In genomic region chr17:17043668-17044226, GRCh38 we compare ENCODE assay signal across 8 cellular contexts. TPM values are rescaled to one million over a fixed set of nuclear protein-coding genes. Genes with fewer than 3 reads are reported as not detected.
DNase-seq lines count a peak whose midpoint lies in the region; ATAC-seq and TF ChIP-seq lines count a peak whose summit lies in the region.

No MANE protein-coding gene starts in this region.

- peaks cover 2 to 5% (median 2%) of the 10 kb centered on the region in 3 donors for H3K27me3 Mint-ChIP-seq in immature natural killer cell (ENCODE audit: low read depth in 3 of 3)
- H3K27me3 Mint-ChIP-seq in stimulated activated memory B cell treated with anti-CD40 and anti-IgM and Interleukin-4, amounts not matched to agents 10 μg/mL and 1 μg/mL and 100 μg/mL, for 72 hours, result no peaks in the 10 kb centered on the region

- CTCF ChIA-PET in GM10248 (lab: Yijun Ruan, JAX), result interaction anchor here (1.0 to 1.5 kb wide), 2 partner anchors 9 to 52 kb away, joined by 3 to 4 read pairs; no protein-coding TSS in a partner anchor

- peak in 1 of 4 donors; percentile 3 for ATAC-seq in heart left ventricle
- no peak for ATAC-seq in left ventricle myocardium superior
- no peak for ATAC-seq in activated naive CD4-positive, alpha-beta T cell treated with anti-CD3 and anti-CD28 coated beads, Interleukin-2, amount 50 U/mL, for 72 hours
- ATAC-seq in stimulated activated memory B cell treated with anti-CD40 and anti-IgM and Interleukin-4, amounts not matched to agents 10 μg/mL and 1 μg/mL and 100 μg/mL, for 72 hours, result no peak

- peak overlapping the region; percentile 75 to 91 (median 86) for H3K27ac ChIP-seq in heart left ventricle

- peaks cover 59 to 68% of the 10 kb centered on the region in 2 donors for H3K4me1 Mint-ChIP-seq in immature natural killer cell
- peaks cover 64% of the 10 kb centered on the region for H3K4me1 Mint-ChIP-seq in stimulated activated memory B cell treated with anti-CD40 and anti-IgM and Interleukin-4, amounts not matched to agents 10 μg/mL and 1 μg/mL and 100 μg/mL, for 72 hours

- no peaks in the 10 kb centered on the region for H3K27me3 ChIP-seq in heart left ventricle

- TF ChIP-seq POLR2A in heart left ventricle (IDR thresholded peaks at IDR 0.05), result no peak

- DNase-seq in heart left ventricle (no peak), left ventricle myocardium superior (no peak), immature natural killer cell (no peak), KBM-7 (no peak), AG08396 (ENCODE audit: low spot score) (no peak), GM10248 (ENCODE audit: extremely low spot score) (no peak)
- DNase-seq in activated naive CD4-positive, alpha-beta T cell treated with anti-CD3 and anti-CD28 coated beads, Interleukin-2, amount 50 U/mL, for 72 hours (ENCODE audit: low spot score in 2 of 2), result no peak

- H3K4me3 Mint-ChIP-seq in immature natural killer cell, result peak overlapping the region; percentile 86 to 97 (median 94)
- peak overlapping the region; percentile 91 for H3K4me3 Mint-ChIP-seq in stimulated activated memory B cell treated with anti-CD40 and anti-IgM and Interleukin-4, amounts not matched to agents 10 μg/mL and 1 μg/mL and 100 μg/mL, for 72 hours

- peaks cover 0 to 6% of the 10 kb centered on the region in 2 donors for H3K36me3 Mint-ChIP-seq in activated naive CD4-positive, alpha-beta T cell treated with anti-CD3 and anti-CD28 coated beads, Interleukin-2, amount 50 U/mL, for 72 hours
- H3K36me3 Mint-ChIP-seq in immature natural killer cell, result no peaks in the 10 kb centered on the region
- peaks cover 5% of the 10 kb centered on the region for H3K36me3 Mint-ChIP-seq in stimulated activated memory B cell treated with anti-CD40 and anti-IgM and Interleukin-4, amounts not matched to agents 10 μg/mL and 1 μg/mL and 100 μg/mL, for 72 hours

- H3K4me1 ChIP-seq in heart left ventricle, result peaks cover 13 to 67% (median 60%) of the 10 kb centered on the region in 12 donors

- in situ Hi-C loops in KBM-7 (cut with MboI; ENCODE audit: low pct_unique_long_range_greater_than_20kb, low sequenced_read_pairs), result no loop called here

- no peak for TF ChIP-seq CTCF in heart left ventricle (IDR thresholded peaks at IDR 0.05)
- no peak for TF ChIP-seq CTCF in GM10248 (IDR thresholded peaks at IDR 0.05; ENCODE audit: control extremely low read depth, extremely low read depth, low read depth, missing control alignments)

- H3K27ac Mint-ChIP-seq in activated naive CD4-positive, alpha-beta T cell treated with anti-CD3 and anti-CD28 coated beads, Interleukin-2, amount 50 U/mL, for 72 hours, result peak overlapping the region; percentile 55 to 90
- H3K27ac Mint-ChIP-seq in immature natural killer cell, result peak overlapping the region; percentile 76 to 92 (median 90)
- peak overlapping the region; percentile 74 for H3K27ac Mint-ChIP-seq in stimulated activated memory B cell treated with anti-CD40 and anti-IgM and Interleukin-4, amounts not matched to agents 10 μg/mL and 1 μg/mL and 100 μg/mL, for 72 hours

- POLR2A ChIA-PET in GM10248 (lab: Yijun Ruan, JAX), result no interaction called here

- H3K4me3 ChIP-seq in heart left ventricle, result peak overlapping the region; percentile 55 to 93 (median 81)

- intact Hi-C loops in heart left ventricle (cut with DNase I) (loop anchor here in 5 of 10 donors (5.0 to 10.0 kb wide), 3 partner anchors 34 to 59 kb away; no protein-coding TSS in a partner anchor), left ventricle myocardium superior (cut with micrococcal nuclease) (no loop called here)

- H3K9me3 Mint-ChIP-seq in activated naive CD4-positive, alpha-beta T cell treated with anti-CD3 and anti-CD28 coated beads, Interleukin-2, amount 50 U/mL, for 72 hours, result no peaks in the 10 kb centered on the region
- H3K9me3 Mint-ChIP-seq in immature natural killer cell, result no peaks in the 10 kb centered on the region
- H3K9me3 Mint-ChIP-seq in stimulated activated memory B cell treated with anti-CD40 and anti-IgM and Interleukin-4, amounts not matched to agents 10 μg/mL and 1 μg/mL and 100 μg/mL, for 72 hours, result no peaks in the 10 kb centered on the region

- H3K9me3 ChIP-seq in heart left ventricle, result no peaks in the 10 kb centered on the region

- H3K36me3 ChIP-seq in heart left ventricle, result no peaks in the 10 kb centered on the region

- 3 to 8% (median 7%) methylated on average over 11 of the region's 11 CpGs for WGBS in heart left ventricle, 4 donors

RNA-seq across cellular contexts. Expression of gene MPRIP, which starts 1.5 kb away (rescaled TPM):
- total RNA-seq in heart left ventricle, result 100 to 1,000 TPM; 131 to 686 (median 343) TPM
- 100 to 1,000 TPM; 237 to 476 TPM for polyA plus RNA-seq in heart left ventricle
- total RNA-seq in left ventricle myocardium superior, result 335 TPM
- total RNA-seq in activated naive CD4-positive, alpha-beta T cell treated with anti-CD3 and anti-CD28 coated beads, Interleukin-2, amount 50 U/mL, for 72 hours, result 100 to 1,000 TPM in 1 of 2 donors, 10 to 100 TPM in 1; 67.4 to 134 TPM
- polyA plus RNA-seq in immature natural killer cell, result 10 to 100 TPM in 1 of 3 donors, 1 to 10 TPM in 2; 1.2 to 15.1 (median 4.2) TPM
